In genomic region chr11:8031248-8032115, GRCh38 we compare ENCODE assay signal across 3 cellular contexts.
TF ChIP-seq lines count a peak whose summit lies in the region.

No MANE protein-coding gene starts in this region.

TF ChIP-seq in SK-N-SH, 30 proteins besides CTCF, POLR2A, EP300 and RAD21:
- TF ChIP-seq GATA2 (CRISPR knock-in tag; IDR thresholded peaks at IDR 0.05) = no peak
- TF ChIP-seq USF1 (IDR thresholded peaks at IDR 0.05; ENCODE audit: borderline replicate concordance, low read depth) = no peak
- TF ChIP-seq SMC3 (IDR thresholded peaks at IDR 0.05; ENCODE audit: low read depth, low read length) = no peak
- TF ChIP-seq FOXM1 (IDR thresholded peaks at IDR 0.05; ENCODE audit: low read depth) = no peak
- TF ChIP-seq TEAD4 (IDR thresholded peaks at IDR 0.05; ENCODE audit: borderline replicate concordance, insufficient read depth) = no peak
- TF ChIP-seq JUND (IDR thresholded peaks at IDR 0.05) = no peak
- TF ChIP-seq USF2 (IDR thresholded peaks at IDR 0.05; ENCODE audit: borderline replicate concordance, low read depth, low read length) = no peak
- no peak for TF ChIP-seq FOXJ3 (CRISPR knock-in tag; IDR thresholded peaks at IDR 0.05)
- TF ChIP-seq TAF1 (IDR thresholded peaks at IDR 0.05; ENCODE audit: borderline replicate concordance, low read depth, low read length) = no peak
- no peak for TF ChIP-seq MAX (IDR thresholded peaks at IDR 0.05; ENCODE audit: low read depth)
TF ChIP-seq in SK-N-SH: peak in this region for 0.

TF ChIP-seq in SK-N-SH treated with all-trans-retinoic acid at 6 μM for 48 hours, 23 proteins besides CTCF, POLR2A, EP300 and RAD21:
- TF ChIP-seq GLIS3 (CRISPR knock-in tag; IDR thresholded peaks at IDR 0.05) = no peak
- no peak for TF ChIP-seq ISL1 (CRISPR knock-in tag; IDR thresholded peaks at IDR 0.05)
- TF ChIP-seq TCF4 (CRISPR knock-in tag; IDR thresholded peaks at IDR 0.05; ENCODE audit: borderline replicate concordance) = no peak
- no peak for TF ChIP-seq PATZ1 (CRISPR knock-in tag; IDR thresholded peaks at IDR 0.05; ENCODE audit: borderline replicate concordance)

TF ChIP-seq in H1, 55 proteins besides CTCF, POLR2A, EP300 and RAD21:
- TF ChIP-seq SP4 (IDR thresholded peaks at IDR 0.05; ENCODE audit: low read length) = no peak
- no peak for TF ChIP-seq NANOG (IDR thresholded peaks at IDR 0.05; ENCODE audit: insufficient read depth, low read depth, low read length, poor library complexity, severe bottlenecking)
- no peak for TF ChIP-seq ZNF274 (IDR thresholded peaks at IDR 0.05; ENCODE audit: borderline replicate concordance, extremely low read depth, low read length)
